In the genomic region with DNA sequence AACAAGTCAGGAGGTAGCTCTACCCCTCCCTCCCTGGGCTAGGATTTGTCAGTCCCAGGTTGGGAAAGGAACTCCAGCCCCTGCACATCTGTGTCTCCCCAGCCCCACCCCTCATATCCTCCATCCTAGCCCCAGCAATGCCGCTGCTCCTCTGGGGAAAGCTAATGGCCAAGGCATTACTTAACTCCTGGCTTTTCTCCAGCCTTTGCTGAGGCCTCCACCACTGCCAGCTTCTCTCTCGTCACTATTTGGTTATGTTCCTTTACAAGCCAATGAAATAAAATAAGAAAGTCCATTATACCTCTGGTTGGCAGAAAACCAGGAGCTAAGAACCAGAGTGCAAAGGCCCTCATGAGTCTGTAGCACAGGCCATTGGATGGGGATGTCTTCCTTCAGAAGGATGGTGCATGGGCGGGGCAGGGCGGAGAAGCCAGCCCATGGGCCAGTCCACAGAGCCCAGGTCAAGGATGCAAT, we compare ENCODE assay signal across 16 cellular contexts.
DNase-seq lines count a peak whose midpoint lies in the region; ATAC-seq and TF ChIP-seq lines count a peak whose summit lies in the region.
"Had no signal": no experiment of that assay in that cellular context is flagged by ENCODE, and none has a peak within 500 bp of the region (broad histone marks: within the 10 kb centered on the region; RNA-seq: fewer than 3 reads in every experiment).

No MANE protein-coding gene starts in this region.

- H3K4me1 Mint-ChIP-seq in activated naive CD8-positive, alpha-beta T cell treated with anti-CD3 and anti-CD28 coated beads for 36 hours, result peaks cover 10% of the 10 kb centered on the region

- H3K4me3 ChIP-seq in AG10803 (ENCODE audit: low read length) (no peak overlapping the region), choroid plexus epithelial cell (ENCODE audit: low read depth, low read length) (no peak overlapping the region)

- ATAC-seq in left lobe of liver (peak; percentile 59), HG02623 (IDR thresholded peaks at IDR 0.05; ENCODE audit: unreplicated experiment) (no peak)

- DNase-seq in AG10803 (ENCODE audit: low read depth), result peak; percentile 67
- DNase-seq in NCI-H1092 (lab: John Stamatoyannopoulos, UW), result peak; percentile 63
- DNase-seq in choroid plexus epithelial cell (ENCODE audit: low read depth), result peak; percentile 45
- no peak for DNase-seq in left lobe of liver (ENCODE audit: low spot score)
- DNase-seq in T1000 (lab: John Stamatoyannopoulos, UW), result no peak
- no peak for DNase-seq in NCI-H187 (lab: John Stamatoyannopoulos, UW)
- no peak for DNase-seq in activated naive CD8-positive, alpha-beta T cell treated with anti-CD3 and anti-CD28 coated beads for 36 hours
- DNase-seq: activated CD4-positive, alpha-beta T cell treated with anti-CD3 and anti-CD28 coated beads, Interleukin-2, amount 50 U/mL, for 4 hours; activated naive CD4-positive, alpha-beta T cell treated with anti-CD3 and anti-CD28 coated beads, Interleukin-2, amount 50 U/mL, for 16 hours; effector memory CD4-positive, alpha-beta T cell; GDM1; naive B cell; NCI-H146; small intestine; T-helper 1 cell had no signal

- TF ChIP-seq CTCF in AG10803 (conservative IDR thresholded peaks at IDR 0.05; ENCODE audit: low read length) (no peak), choroid plexus epithelial cell (conservative IDR thresholded peaks at IDR 0.05; ENCODE audit: low read depth, low read length) (no peak)

- H3K27ac Mint-ChIP-seq in activated naive CD8-positive, alpha-beta T cell treated with anti-CD3 and anti-CD28 coated beads for 36 hours, result no peak overlapping the region

- H3K4me3 Mint-ChIP-seq in activated naive CD8-positive, alpha-beta T cell treated with anti-CD3 and anti-CD28 coated beads for 36 hours, result no peak overlapping the region
- H3K4me3 Mint-ChIP-seq: naive B cell had no signal

- H3K9me3 Mint-ChIP-seq in activated naive CD8-positive, alpha-beta T cell treated with anti-CD3 and anti-CD28 coated beads for 36 hours, result no peaks in the 10 kb centered on the region
- H3K9me3 Mint-ChIP-seq: naive B cell had no signal

- H3K36me3 Mint-ChIP-seq in activated naive CD8-positive, alpha-beta T cell treated with anti-CD3 and anti-CD28 coated beads for 36 hours, result no peaks in the 10 kb centered on the region

- H3K27me3 Mint-ChIP-seq in activated naive CD8-positive, alpha-beta T cell treated with anti-CD3 and anti-CD28 coated beads for 36 hours, result no peaks in the 10 kb centered on the region
- H3K27me3 Mint-ChIP-seq: naive B cell had no signal

Comparison
In these comparisons a context has a peak if more than half of its experiments do, and no peak if none do; other contexts are left out.
1. DNase-seq: peak in AG10803 (single experiment), NCI-H1092 (single experiment) and choroid plexus epithelial cell (single experiment); none in left lobe of liver (single experiment), T1000 (single experiment), NCI-H187 (0 of 2) and activated naive CD8-positive, alpha-beta T cell treated with anti-CD3 and anti-CD28 coated beads for 36 hours (single experiment).